Comparison of ENCODE assay signal across 2 cellular contexts in the genomic region with DNA sequence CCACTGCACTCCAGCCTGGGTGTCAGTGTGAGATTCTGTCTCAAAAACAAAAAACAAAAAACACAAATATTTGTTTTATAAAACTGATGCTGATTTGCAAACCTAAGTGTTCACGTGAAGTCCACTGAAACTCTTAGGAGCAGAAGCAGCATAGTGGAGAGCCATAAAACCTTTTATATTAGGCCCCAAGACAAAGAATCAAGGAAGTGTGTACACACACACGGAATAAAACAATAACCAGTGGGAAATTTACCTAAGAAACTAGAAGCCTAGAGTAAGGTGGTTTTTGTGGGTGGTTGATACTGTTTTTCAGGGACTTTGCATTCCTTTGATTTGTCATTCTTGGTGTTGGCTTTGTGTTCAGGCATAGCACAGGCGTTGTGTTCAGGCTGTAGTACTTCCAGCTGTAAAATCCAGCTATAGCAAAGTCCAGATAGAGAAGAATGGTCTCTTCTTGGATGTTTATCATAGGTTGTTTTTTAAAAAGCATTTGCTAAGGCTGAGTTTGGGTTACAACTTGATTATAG.
TF ChIP-seq lines count a peak whose summit lies in the region.

No MANE protein-coding gene starts in this region.

TF ChIP-seq in A549, 52 proteins besides CTCF, POLR2A, EP300 and RAD21 (continued from another document):
- TF ChIP-seq, protein P1, sequence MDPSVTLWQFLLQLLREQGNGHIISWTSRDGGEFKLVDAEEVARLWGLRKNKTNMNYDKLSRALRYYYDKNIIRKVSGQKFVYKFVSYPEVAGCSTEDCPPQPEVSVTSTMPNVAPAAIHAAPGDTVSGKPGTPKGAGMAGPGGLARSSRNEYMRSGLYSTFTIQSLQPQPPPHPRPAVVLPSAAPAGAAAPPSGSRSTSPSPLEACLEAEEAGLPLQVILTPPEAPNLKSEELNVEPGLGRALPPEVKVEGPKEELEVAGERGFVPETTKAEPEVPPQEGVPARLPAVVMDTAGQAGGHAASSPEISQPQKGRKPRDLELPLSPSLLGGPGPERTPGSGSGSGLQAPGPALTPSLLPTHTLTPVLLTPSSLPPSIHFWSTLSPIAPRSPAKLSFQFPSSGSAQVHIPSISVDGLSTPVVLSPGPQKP (IDR thresholded peaks at IDR 0.05; ENCODE audit: low read depth, low read length) = no peak

TF ChIP-seq in GM23338, 12 proteins besides CTCF, POLR2A, EP300 and RAD21:
- TF ChIP-seq ZNF462 (CRISPR knock-in tag; IDR thresholded peaks at IDR 0.05) (no peak), NANOG (IDR thresholded peaks at IDR 0.05; ENCODE audit: borderline replicate concordance) (no peak), ZNF331 (CRISPR knock-in tag; IDR thresholded peaks at IDR 0.05; ENCODE audit: low read depth) (no peak), ETS1 (IDR thresholded peaks at IDR 0.05) (no peak), POLR2AphosphoS5 (IDR thresholded peaks at IDR 0.05; ENCODE audit: low read depth) (no peak), REST (IDR thresholded peaks at IDR 0.05; ENCODE audit: unreplicated experiment) (no peak), JUNB (IDR thresholded peaks at IDR 0.05; ENCODE audit: unreplicated experiment) (no peak), STAT1 (IDR thresholded peaks at IDR 0.05; ENCODE audit: unreplicated experiment) (no peak), EZH2 (IDR thresholded peaks at IDR 0.05; ENCODE audit: low read depth, unreplicated experiment) (no peak), EZH2phosphoT487 (IDR thresholded peaks at IDR 0.05; ENCODE audit: unreplicated experiment) (no peak), ZNF114 (CRISPR knock-in tag; IDR thresholded peaks at IDR 0.05) (no peak)
